8 cellular contexts compared by ENCODE assay signal in genomic region chr2:54457326-54458023, GRCh38. TPM values are rescaled to one million over a fixed set of nuclear protein-coding genes. Genes with fewer than 3 reads are reported as not detected.
DNase-seq lines count a peak whose midpoint lies in the region; TF ChIP-seq lines count a peak whose summit lies in the region.

No MANE protein-coding gene starts in this region.

- in situ Hi-C loops in G401 (cut with HindIII; ENCODE audit: low sequenced_read_pairs) = no loop called here

- no peaks in the 10 kb centered on the region for H3K36me3 Mint-ChIP-seq in activated CD4-positive, alpha-beta memory T cell treated with anti-CD3 and anti-CD28 coated beads, Interleukin-2, amount 10 ng/mL, durations not matched to agents 7 days and 5 days (ENCODE audit: low read depth)
- peaks cover 2% of the 10 kb centered on the region for H3K36me3 Mint-ChIP-seq in neural progenitor cell

- no peaks in the 10 kb centered on the region for H3K9me3 ChIP-seq in neural progenitor cell (ENCODE audit: low read depth)

- H3K4me3 Mint-ChIP-seq in activated CD4-positive, alpha-beta memory T cell treated with anti-CD3 and anti-CD28 coated beads, Interleukin-2, amount 10 ng/mL, durations not matched to agents 7 days and 5 days = peak overlapping the region; percentile 77
- peak overlapping the region; percentile 99 for H3K4me3 Mint-ChIP-seq in neural progenitor cell

- peak overlapping the region; percentile 85 for H2AFZ ChIP-seq in neural progenitor cell (replicated peaks)

- H3F3A ChIP-seq in neural progenitor cell (ENCODE audit: low read depth) = peaks cover 23% of the 10 kb centered on the region

- H3K36me3 ChIP-seq in neural progenitor cell = no peaks in the 10 kb centered on the region

- H3K4me3 ChIP-seq in fibroblast of villous mesenchyme (ENCODE audit: low read depth, low read length) (peak overlapping the region; percentile 86), neural progenitor cell (peak overlapping the region; percentile 76)

- H3K27ac Mint-ChIP-seq in activated CD4-positive, alpha-beta memory T cell treated with anti-CD3 and anti-CD28 coated beads, Interleukin-2, amount 10 ng/mL, durations not matched to agents 7 days and 5 days = no peak overlapping the region
- H3K27ac Mint-ChIP-seq in neural progenitor cell = peak overlapping the region; percentile 70

- peaks cover 53% of the 10 kb centered on the region for H3K27me3 Mint-ChIP-seq in activated CD4-positive, alpha-beta memory T cell treated with anti-CD3 and anti-CD28 coated beads, Interleukin-2, amount 10 ng/mL, durations not matched to agents 7 days and 5 days
- H3K27me3 Mint-ChIP-seq in neural progenitor cell (ENCODE audit: insufficient read depth, low read depth) = peaks cover 21% of the 10 kb centered on the region

- H3K27me3 ChIP-seq in neural progenitor cell = peaks cover 37% of the 10 kb centered on the region

- POLR2A ChIA-PET in activated CD4-positive, alpha-beta memory T cell treated with anti-CD3 and anti-CD28 coated beads, Interleukin-2, amount 10 ng/mL, durations not matched to agents 7 days and 5 days (lab: Charles Lee) = interaction anchor here (1.1 kb wide), 2 partner anchors 101 to 341 kb away, joined by 3 to 4 read pairs; no protein-coding TSS in a partner anchor

- peaks cover 34% of the 10 kb centered on the region for H3K79me2 ChIP-seq in neural progenitor cell (ENCODE audit: low read depth)

- H3K4me1 Mint-ChIP-seq in activated CD4-positive, alpha-beta memory T cell treated with anti-CD3 and anti-CD28 coated beads, Interleukin-2, amount 10 ng/mL, durations not matched to agents 7 days and 5 days = peaks cover 16% of the 10 kb centered on the region
- H3K4me1 Mint-ChIP-seq in neural progenitor cell = peaks cover 25% of the 10 kb centered on the region

- H3K27ac ChIP-seq in neural progenitor cell = no peak overlapping the region

- no peak overlapping the region for H3K9ac ChIP-seq in neural progenitor cell

- CTCF ChIA-PET in activated CD4-positive, alpha-beta memory T cell treated with anti-CD3 and anti-CD28 coated beads, Interleukin-2, amount 10 ng/mL, durations not matched to agents 7 days and 5 days (lab: Charles Lee) = no interaction called here

- TF ChIP-seq CTCF in fibroblast of villous mesenchyme (IDR thresholded peaks at IDR 0.05; ENCODE audit: insufficient read depth, low read depth, low read length) (no peak), neural progenitor cell (IDR thresholded peaks at IDR 0.05) (no peak)

- peak; percentile 70 for DNase-seq in G401 (ENCODE audit: low spot score)
- DNase-seq in NAMALWA (ENCODE audit: low spot score) = peak; percentile 69
- DNase-seq in activated CD4-positive, alpha-beta memory T cell treated with anti-CD3 and anti-CD28 coated beads, Interleukin-2, amount 10 ng/mL, durations not matched to agents 7 days and 5 days = no peak
- no peak for DNase-seq in fibroblast of villous mesenchyme (ENCODE audit: low read depth)
- DNase-seq in neural progenitor cell (ENCODE audit: low spot score) = peak; percentile 69
- no peak for DNase-seq in HPDE6-E6E7 (ENCODE audit: extremely low spot score)
- DNase-seq in SW 1271 (lab: John Stamatoyannopoulos, UW) = no peak
- DNase-seq in AML-193 (lab: John Stamatoyannopoulos, UW) = no peak

- H3K4me1 ChIP-seq in neural progenitor cell = peaks cover 11% of the 10 kb centered on the region

- peaks cover 29% of the 10 kb centered on the region for H4K20me1 ChIP-seq in neural progenitor cell (ENCODE audit: low read depth)

- no peaks in the 10 kb centered on the region for H3K9me3 Mint-ChIP-seq in activated CD4-positive, alpha-beta memory T cell treated with anti-CD3 and anti-CD28 coated beads, Interleukin-2, amount 10 ng/mL, durations not matched to agents 7 days and 5 days
- H3K9me3 Mint-ChIP-seq in neural progenitor cell = no peaks in the 10 kb centered on the region

- peak overlapping the region; percentile 99 for H3K4me2 ChIP-seq in neural progenitor cell

RNA-seq across cellular contexts. Expression of gene SPTBN1, which starts 1.3 kb away (rescaled TPM):
- 59.6 and 81.0 TPM in 2 replicates for total RNA-seq in G401 (2014; rRNA removed; shearing (Covaris generic))
- 100 to 1,000 TPM; 112 TPM for total RNA-seq in activated CD4-positive, alpha-beta memory T cell treated with anti-CD3 and anti-CD28 coated beads, Interleukin-2, amount 10 ng/mL, durations not matched to agents 7 days and 5 days
- 181 and 200 TPM in 2 replicates for total RNA-seq in fibroblast of villous mesenchyme
- 91.3 and 94.2 TPM in 2 replicates for total RNA-seq in neural progenitor cell (ENCODE audit: low replicate concordance)

Comparison
In these comparisons a context has a peak if more than half of its experiments do, and no peak if none do; other contexts are left out.
1. DNase-seq: peak in G401 (single experiment), NAMALWA (single experiment) and neural progenitor cell (single experiment); none in activated CD4-positive, alpha-beta memory T cell treated with anti-CD3 and anti-CD28 coated beads, Interleukin-2, amount 10 ng/mL, durations not matched to agents 7 days and 5 days (single experiment), fibroblast of villous mesenchyme (single experiment), HPDE6-E6E7 (single experiment), SW 1271 (0 of 2) and AML-193 (0 of 2).